Comparison of ENCODE assay signal across 14 cellular contexts in the genomic region with DNA sequence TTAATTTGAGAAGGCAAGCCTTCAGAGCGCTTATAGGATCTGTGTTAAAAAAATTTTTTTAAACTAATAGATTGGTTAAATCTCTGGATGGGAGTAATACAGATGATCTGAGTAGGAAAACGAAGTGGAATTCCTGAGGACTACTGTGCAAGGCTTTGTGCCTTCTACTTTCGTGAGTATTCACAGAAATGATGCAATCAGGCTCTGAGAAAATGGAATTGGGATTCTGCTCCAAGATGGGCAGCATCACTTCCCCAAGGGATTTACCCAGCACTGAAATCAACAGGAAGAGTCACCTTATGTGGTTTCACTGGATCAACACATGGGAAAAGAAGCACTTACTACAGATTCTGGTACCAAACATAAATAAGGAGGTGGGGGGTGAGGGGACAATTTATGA. TPM values are rescaled to one million over a fixed set of nuclear protein-coding genes. Genes with fewer than 3 reads are reported as not detected.
DNase-seq lines count a peak whose midpoint lies in the region; ATAC-seq and TF ChIP-seq lines count a peak whose summit lies in the region.
"Had no signal": no experiment of that assay in that cellular context is flagged by ENCODE, and none has a peak within 500 bp of the region (broad histone marks: within the 10 kb centered on the region; RNA-seq: fewer than 3 reads in every experiment).

No MANE protein-coding gene starts in this region.

- peaks cover 4% of the 10 kb centered on the region for H4K20me1 ChIP-seq in fibroblast of lung (ENCODE audit: control insufficient read depth, extremely low read depth, insufficient read depth, low read length)

- no peaks in the 10 kb centered on the region for H3K36me3 ChIP-seq in fibroblast of lung (ENCODE audit: control insufficient read depth, insufficient read depth, low read length)
- H3K36me3 ChIP-seq: suprapubic skin had no signal

- no peak overlapping the region for H3K9ac ChIP-seq in fibroblast of lung (ENCODE audit: insufficient read depth, low read length)

- ATAC-seq in sciatic nerve (peak; percentile 88), GM21526 (IDR thresholded peaks at IDR 0.05; ENCODE audit: low FRiP score, unreplicated experiment) (no peak), esophagus mucosa (no peak)

- H3K4me2 ChIP-seq in fibroblast of lung (ENCODE audit: extremely low read depth, insufficient read depth, low read length) = no peak overlapping the region
- H3K4me2 ChIP-seq: PC-9 had no signal

- H3K9me3 ChIP-seq in fibroblast of lung (ENCODE audit: control insufficient read depth, insufficient read depth, low read depth, low read length) = no peaks in the 10 kb centered on the region
- H3K9me3 ChIP-seq: suprapubic skin had no signal

- H2AFZ ChIP-seq in fibroblast of lung (ENCODE audit: low read length) = no peak overlapping the region
- H2AFZ ChIP-seq: PC-9 had no signal

- no peak for TF ChIP-seq CTCF in fibroblast of lung (conservative IDR thresholded peaks at IDR 0.05 in 1 of 2, IDR thresholded peaks at IDR 0.05 in 1 of 2; ENCODE audit: low read depth in 1 of 2, low read length in 2 of 2)

- no peak overlapping the region for H3K27ac ChIP-seq in fibroblast of lung (ENCODE audit: insufficient read depth, low read length)
- H3K27ac ChIP-seq: PC-9, suprapubic skin had no signal

- DNase-seq in EH (ENCODE audit: low read depth) = peak; percentile 62
- DNase-seq in NCI-H226 = peak; percentile 33
- DNase-seq in fibroblast of lung (ENCODE audit: low read depth in 2 of 2) = peak; percentile 56 to 74
- DNase-seq in sciatic nerve (ENCODE audit: low spot score) = no peak
- DNase-seq in NCI-H2029 treated with DMSO at 0.1 percent for 48 hours (lab: John Stamatoyannopoulos, UW) = no peak
- DNase-seq: activated CD4-positive, alpha-beta T cell treated with anti-CD3 and anti-CD28 coated beads for 4 hours; central memory CD4-positive, alpha-beta T cell; DMS 273 treated with DMSO at 0.1 percent for 48 hours; NCI-H1048; PC-9; right cardiac atrium had no signal

- intact Hi-C loops in sciatic nerve (cut with DNase I) = no loop called here

- H3K27me3 ChIP-seq in fibroblast of lung (ENCODE audit: control insufficient read depth, insufficient read depth, low read length) = no peaks in the 10 kb centered on the region
- H3K27me3 ChIP-seq: suprapubic skin had no signal

- H3K79me2 ChIP-seq in fibroblast of lung (ENCODE audit: control insufficient read depth, insufficient read depth, low read length) = peaks cover 44% of the 10 kb centered on the region

- H3K4me1 ChIP-seq in fibroblast of lung (ENCODE audit: control insufficient read depth, extremely low read depth, insufficient read depth, low read length) = peaks cover 12% of the 10 kb centered on the region

- H3K4me3 ChIP-seq in fibroblast of lung (replicated peaks in 1 of 4; ENCODE audit: control extremely low read depth in 1 of 4, insufficient read depth in 1 of 4, low read depth in 3 of 4, low read length in 4 of 4) = no peak overlapping the region
- H3K4me3 ChIP-seq: PC-9, suprapubic skin had no signal

RNA-seq across cellular contexts. Expression of a gene that starts 12.5 kb away (rescaled TPM):
- total RNA-seq in fibroblast of lung = 23.4 and 24.3 TPM in 2 replicates
- polyA plus RNA-seq in fibroblast of lung = 9.3 and 13.0 TPM in 2 replicates
- 14.8 and 19.5 TPM in 2 replicates for polyA plus RNA-seq in fibroblast of lung (2012)
- 4.2 and 4.6 TPM in 2 replicates for polyA minus RNA-seq in fibroblast of lung (ENCODE audit: low replicate concordance)
- total RNA-seq in sciatic nerve = 59.0 TPM
- total RNA-seq in esophagus mucosa = 23.7 TPM

Comparison
In these comparisons a context has a peak if more than half of its experiments do, and no peak if none do; other contexts are left out.
1. DNase-seq: peak in EH (single experiment), NCI-H226 (single experiment) and fibroblast of lung (2 of 2); none in sciatic nerve (single experiment) and NCI-H2029 treated with DMSO at 0.1 percent for 48 hours (single experiment).